1 cellular context compared by ENCODE assay signal in the genomic region with DNA sequence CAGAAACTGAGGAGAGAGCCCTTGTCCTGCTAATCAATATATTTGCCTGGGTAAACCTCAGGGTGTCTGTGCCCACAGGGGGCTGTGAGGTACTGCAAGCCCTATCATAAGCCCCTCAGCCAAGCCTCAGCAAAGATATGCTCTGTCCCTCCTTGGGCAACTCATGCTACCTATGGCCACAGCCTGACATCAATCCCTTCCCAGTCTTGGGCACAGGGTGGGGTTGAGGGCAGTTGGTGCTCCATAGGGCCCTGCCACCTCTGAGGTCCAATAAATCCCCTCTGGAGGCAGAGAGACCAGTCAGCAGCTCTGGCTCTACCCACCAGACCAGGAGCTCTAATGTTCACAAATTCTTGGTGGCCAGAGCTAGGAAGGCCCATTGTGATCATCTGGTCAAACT.
TF ChIP-seq lines count a peak whose summit lies in the region.

No MANE protein-coding gene starts in this region.

TF ChIP-seq in GM12878, 131 proteins besides CTCF, POLR2A, EP300 and RAD21 (continued from another document):
- TF ChIP-seq JUNB (IDR thresholded peaks at IDR 0.05) (no peak), MTA2 (IDR thresholded peaks at IDR 0.05; ENCODE audit: low read depth) (no peak), TBL1XR1 (IDR thresholded peaks at IDR 0.05; ENCODE audit: low read depth, low read length) (no peak), TCF12 (IDR thresholded peaks at IDR 0.05; ENCODE audit: low read depth, low read length) (no peak), HDAC6 (IDR thresholded peaks at IDR 0.05; ENCODE audit: unreplicated experiment) (no peak), CHD2 (IDR thresholded peaks at IDR 0.05; ENCODE audit: borderline replicate concordance, low read depth, low read length) (no peak), DPF2 (IDR thresholded peaks at IDR 0.05) (no peak), MYC (IDR thresholded peaks at IDR 0.05; ENCODE audit: insufficient read depth, insufficient read length, insufficient replicate concordance, low read length, severe bottlenecking) (no peak), ASH2L (IDR thresholded peaks at IDR 0.05; ENCODE audit: borderline replicate concordance, low read depth) (no peak), RCOR1 (conservative IDR thresholded peaks at IDR 0.05; ENCODE audit: low read depth, low read length) (no peak), RELB (IDR thresholded peaks at IDR 0.05; ENCODE audit: low read depth) (no peak), BMI1 (IDR thresholded peaks at IDR 0.05; ENCODE audit: borderline replicate concordance) (no peak)
- TF ChIP-seq, protein P1, sequence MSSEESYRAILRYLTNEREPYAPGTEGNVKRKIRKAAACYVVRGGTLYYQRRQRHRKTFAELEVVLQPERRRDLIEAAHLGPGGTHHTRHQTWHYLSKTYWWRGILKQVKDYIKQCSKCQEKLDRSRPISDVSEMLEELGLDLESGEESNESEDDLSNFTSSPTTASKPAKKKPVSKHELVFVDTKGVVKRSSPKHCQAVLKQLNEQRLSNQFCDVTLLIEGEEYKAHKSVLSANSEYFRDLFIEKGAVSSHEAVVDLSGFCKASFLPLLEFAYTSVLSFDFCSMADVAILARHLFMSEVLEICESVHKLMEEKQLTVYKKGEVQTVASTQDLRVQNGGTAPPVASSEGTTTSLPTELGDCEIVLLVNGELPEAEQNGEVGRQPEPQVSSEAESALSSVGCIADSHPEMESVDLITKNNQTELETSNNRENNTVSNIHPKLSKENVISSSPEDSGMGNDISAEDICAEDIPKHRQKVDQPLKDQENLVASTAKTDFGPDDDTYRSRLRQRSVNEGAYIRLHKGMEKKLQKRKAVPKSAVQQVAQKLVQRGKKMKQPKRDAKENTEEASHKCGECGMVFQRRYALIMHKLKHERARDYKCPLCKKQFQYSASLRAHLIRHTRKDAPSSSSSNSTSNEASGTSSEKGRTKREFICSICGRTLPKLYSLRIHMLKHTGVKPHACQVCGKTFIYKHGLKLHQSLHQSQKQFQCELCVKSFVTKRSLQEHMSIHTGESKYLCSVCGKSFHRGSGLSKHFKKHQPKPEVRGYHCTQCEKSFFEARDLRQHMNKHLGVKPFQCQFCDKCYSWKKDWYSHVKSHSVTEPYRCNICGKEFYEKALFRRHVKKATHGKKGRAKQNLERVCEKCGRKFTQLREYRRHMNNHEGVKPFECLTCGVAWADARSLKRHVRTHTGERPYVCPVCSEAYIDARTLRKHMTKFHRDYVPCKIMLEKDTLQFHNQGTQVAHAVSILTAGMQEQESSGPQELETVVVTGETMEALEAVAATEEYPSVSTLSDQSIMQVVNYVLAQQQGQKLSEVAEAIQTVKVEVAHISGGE (CRISPR knock-in tag; IDR thresholded peaks at IDR 0.05): no peak
- TF ChIP-seq, protein P2, sequence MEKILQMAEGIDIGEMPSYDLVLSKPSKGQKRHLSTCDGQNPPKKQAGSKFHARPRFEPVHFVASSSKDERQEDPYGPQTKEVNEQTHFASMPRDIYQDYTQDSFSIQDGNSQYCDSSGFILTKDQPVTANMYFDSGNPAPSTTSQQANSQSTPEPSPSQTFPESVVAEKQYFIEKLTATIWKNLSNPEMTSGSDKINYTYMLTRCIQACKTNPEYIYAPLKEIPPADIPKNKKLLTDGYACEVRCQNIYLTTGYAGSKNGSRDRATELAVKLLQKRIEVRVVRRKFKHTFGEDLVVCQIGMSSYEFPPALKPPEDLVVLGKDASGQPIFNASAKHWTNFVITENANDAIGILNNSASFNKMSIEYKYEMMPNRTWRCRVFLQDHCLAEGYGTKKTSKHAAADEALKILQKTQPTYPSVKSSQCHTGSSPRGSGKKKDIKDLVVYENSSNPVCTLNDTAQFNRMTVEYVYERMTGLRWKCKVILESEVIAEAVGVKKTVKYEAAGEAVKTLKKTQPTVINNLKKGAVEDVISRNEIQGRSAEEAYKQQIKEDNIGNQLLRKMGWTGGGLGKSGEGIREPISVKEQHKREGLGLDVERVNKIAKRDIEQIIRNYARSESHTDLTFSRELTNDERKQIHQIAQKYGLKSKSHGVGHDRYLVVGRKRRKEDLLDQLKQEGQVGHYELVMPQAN (conservative IDR thresholded peaks at IDR 0.05): no peak
TF ChIP-seq in GM12878: peak in this region for 0.
